ENCODE assay signal across 18 cellular contexts in genomic region chr2:46971914-46972313, GRCh38. TPM values are rescaled to one million over a fixed set of nuclear protein-coding genes. Genes with fewer than 3 reads are reported as not detected.
DNase-seq lines count a peak whose midpoint lies in the region; ATAC-seq, FAIRE-seq and TF ChIP-seq lines count a peak whose summit lies in the region.
"Had no signal": no experiment of that assay in that cellular context is flagged by ENCODE, and none has a peak within 500 bp of the region (broad histone marks: within the 10 kb centered on the region; RNA-seq: fewer than 3 reads in every experiment).

No MANE protein-coding gene starts in this region.

- DNase-seq in A549 (ENCODE audit: low read depth in 1 of 2, low spot score in 1 of 2) (no peak), HCEC 1CT (peak; percentile 20), bronchial epithelial cell (ENCODE audit: low read depth) (peak; percentile 67), smooth muscle cell (lab: John Stamatoyannopoulos, UW; ENCODE audit: unreplicated experiment) (no peak), frontal cortex (ENCODE audit: low spot score in 2 of 2) (no peak), kidney tubule cell (ENCODE audit: low spot score) (no peak)
- DNase-seq in activated effector memory CD4-positive, alpha-beta T cell treated with anti-CD3 and anti-CD28 coated beads, Interleukin-2, amount 50 U/mL, for 16 hours, result no peak
- DNase-seq: activated CD4-positive, alpha-beta T cell treated with anti-CD3 and anti-CD28 coated beads, Interleukin-2, amount 10 ng/mL, durations not matched to agents 24 days and 14 days; brain microvascular endothelial cell; Calu3; GM23248; mesenchymal stem cell; MG63; NCI-H1436 treated with DMSO at 0.1 percent for 48 hours; upper lobe of left lung had no signal

- H3K4me2 ChIP-seq in A549 (peak overlapping the region; percentile 68), smooth muscle cell (no peak overlapping the region)

- WGBS in A549 (ENCODE audit: missing lambda C conversion rate), result 52% methylated on average over 4 of the region's 4 CpGs
- 98% methylated on average over 3 of the region's 4 CpGs for WGBS in smooth muscle cell (ENCODE audit: low lambda C conversion rate)

- H3K4me1 ChIP-seq in A549 (peaks cover 64% of the 10 kb centered on the region), mucosa of rectum (ENCODE audit: control insufficient read depth in 2 of 2, insufficient read depth in 2 of 2, low read length in 2 of 2) (peaks cover 31 to 37% of the 10 kb centered on the region in 2 donors), smooth muscle cell (ENCODE audit: low read depth) (peaks cover 3% of the 10 kb centered on the region)

- TF ChIP-seq EP300 in A549 (IDR thresholded peaks at IDR 0.05), result no peak

- TF ChIP-seq CTCF in A549 (IDR thresholded peaks at IDR 0.05) (no peak), bronchial epithelial cell (IDR thresholded peaks at IDR 0.05; ENCODE audit: insufficient read depth, low read length, severe bottlenecking) (no peak), smooth muscle cell (IDR thresholded peaks at IDR 0.05; ENCODE audit: borderline replicate concordance, insufficient read depth, poor library complexity, severe bottlenecking) (no peak)

- H3K27ac ChIP-seq in A549 (peak overlapping the region; percentile 93 to 97), mucosa of rectum (ENCODE audit: low read depth in 2 of 2, low read length in 2 of 2) (peak overlapping the region; percentile 69 to 93), smooth muscle cell (ENCODE audit: low read depth) (no peak overlapping the region)
- H3K27ac ChIP-seq: brain microvascular endothelial cell, GM23248 had no signal

- peaks cover 6% of the 10 kb centered on the region for H3K79me2 ChIP-seq in smooth muscle cell (ENCODE audit: low read depth)

- no peak for TF ChIP-seq POLR2A in A549 (IDR thresholded peaks at IDR 0.05; ENCODE audit: low read length)

- CTCF ChIA-PET in A549 (lab: Yijun Ruan, JAX), result interaction anchor here (1.1 kb wide), 1 partner anchor 293 kb away, joined by 3 read pairs; no protein-coding TSS in a partner anchor

- no peak for FAIRE-seq in A549 (lab: Jason Lieb, UNC)
- FAIRE-seq in bronchial epithelial cell (lab: Jason Lieb, UNC), result no peak
- FAIRE-seq in frontal cortex (lab: Jason Lieb, UNC), result no peak

- H4K20me1 ChIP-seq in smooth muscle cell (ENCODE audit: low read depth), result no peaks in the 10 kb centered on the region

- H3K9me3 ChIP-seq in A549 (no peaks in the 10 kb centered on the region), mucosa of rectum (ENCODE audit: control insufficient read depth in 2 of 2, low read length in 2 of 2) (no peaks in the 10 kb centered on the region), smooth muscle cell (replicated peaks; ENCODE audit: low read depth) (no peaks in the 10 kb centered on the region)
- H3K9me3 ChIP-seq: MG63, prostate gland, upper lobe of left lung had no signal

- no peaks in the 10 kb centered on the region for H3K27me3 ChIP-seq in bronchial epithelial cell (ENCODE audit: control insufficient read depth, insufficient read depth, low read length)
- H3K27me3 ChIP-seq in mucosa of rectum (ENCODE audit: control insufficient read depth in 2 of 2, insufficient read depth in 2 of 2, low read length in 2 of 2), result no peaks in the 10 kb centered on the region
- H3K27me3 ChIP-seq in smooth muscle cell (ENCODE audit: low read depth), result no peaks in the 10 kb centered on the region
- H3K27me3 ChIP-seq: brain microvascular endothelial cell, MG63, upper lobe of left lung had no signal

- ATAC-seq in A549, result no peak
- ATAC-seq: activated naive CD4-positive, alpha-beta T cell treated with anti-CD3 and anti-CD28 coated beads, Interleukin-2, amount 50 U/mL, for 72 hours had no signal

- no peak for TF ChIP-seq RAD21 in A549 (conservative IDR thresholded peaks at IDR 0.05 in 1 of 2, IDR thresholded peaks at IDR 0.05 in 1 of 2)

- H3K9ac ChIP-seq in mucosa of rectum (ENCODE audit: low read depth in 1 of 2, low read length in 2 of 2), result no peak overlapping the region
- H3K9ac ChIP-seq in smooth muscle cell (ENCODE audit: low read depth), result no peak overlapping the region
- H3K9ac ChIP-seq: GM23248 had no signal

- no peak overlapping the region for H3K4me3 ChIP-seq in A549
- H3K4me3 ChIP-seq in bronchial epithelial cell (ENCODE audit: low read depth, low read length), result no peak overlapping the region
- no peak overlapping the region for H3K4me3 ChIP-seq in mucosa of rectum (ENCODE audit: low read length in 2 of 2)
- H3K4me3 ChIP-seq in smooth muscle cell, result no peak overlapping the region
- H3K4me3 ChIP-seq: GM23248, MG63, prostate gland, upper lobe of left lung had no signal

- POLR2A ChIA-PET in A549 (lab: Yijun Ruan, JAX), result interaction anchor here (0.7 kb wide), 1 partner anchor 110 kb away, joined by 3 read pairs; no protein-coding TSS in a partner anchor

- H3F3A ChIP-seq in smooth muscle cell (ENCODE audit: low read depth), result peaks cover 13% of the 10 kb centered on the region

- H2AFZ ChIP-seq in smooth muscle cell (ENCODE audit: low read depth), result no peak overlapping the region
- H2AFZ ChIP-seq: GM23248 had no signal

- no peaks in the 10 kb centered on the region for H3K36me3 ChIP-seq in bronchial epithelial cell (ENCODE audit: control insufficient read depth, insufficient read depth, low read length)
- H3K36me3 ChIP-seq in mucosa of rectum (ENCODE audit: control insufficient read depth in 2 of 2, insufficient read depth in 2 of 2, low read length in 2 of 2), result peaks cover 3 to 4% of the 10 kb centered on the region in 2 donors
- H3K36me3 ChIP-seq in smooth muscle cell (ENCODE audit: low read depth), result no peaks in the 10 kb centered on the region
- H3K36me3 ChIP-seq: prostate gland had no signal

TF ChIP-seq in A549, 52 proteins besides CTCF, POLR2A, EP300 and RAD21:
- TF ChIP-seq MAFK (IDR thresholded peaks at IDR 0.05; ENCODE audit: partially characterized antibody) (peak; percentile 3), HDAC2 (IDR thresholded peaks at IDR 0.05) (no peak), RARB (CRISPR knock-in tag; IDR thresholded peaks at IDR 0.05) (no peak), CEBPB (IDR thresholded peaks at IDR 0.05) (no peak), ZC3H11A (IDR thresholded peaks at IDR 0.05) (no peak), ZNF302 (CRISPR knock-in tag; IDR thresholded peaks at IDR 0.05) (no peak), JUNB (IDR thresholded peaks at IDR 0.05) (no peak), CHD4 (IDR thresholded peaks at IDR 0.05; ENCODE audit: borderline replicate concordance) (no peak)
TF ChIP-seq in A549: peak in this region for 1.

RNA-seq across cellular contexts. Expression of gene TTC7A, which starts 30.9 kb away (rescaled TPM):
- polyA plus RNA-seq in A549 (2011; rRNA removed) (17.3 and 19.6 TPM in 2 replicates), A549 (2017; fragmentation: RNase III; extraction: RNeasy Plus Mini Kit Qiagen cat#74134 plus additional on column Dnase treatment) (30.7 to 31.4 TPM (median 31.3 TPM) in 3 replicates), smooth muscle cell (10.1 and 12.8 TPM in 2 replicates)
- polyA plus RNA-seq in A549 (2012; cell fraction: cytosol; rRNA removed), result 34.9 and 40.3 TPM in 2 replicates
- 92.4 and 101 TPM in 2 replicates for polyA plus RNA-seq in A549 (2012; cell fraction: nucleus; rRNA removed)
- polyA minus RNA-seq in A549 (2011; rRNA and poly(A)+ RNA removed), result 16.7 and 28.0 TPM in 2 replicates
- total RNA-seq in bronchial epithelial cell (12.3 and 16.1 TPM in 2 replicates), smooth muscle cell (10.2 and 10.6 TPM in 2 replicates), frontal cortex (4.5 TPM)

RNA-seq across cellular contexts. Expression of gene MCFD2, which starts 56.3 kb away (rescaled TPM):
- polyA plus RNA-seq in A549 (2011; rRNA removed) (172 and 210 TPM in 2 replicates), A549 (2017; fragmentation: RNase III; extraction: RNeasy Plus Mini Kit Qiagen cat#74134 plus additional on column Dnase treatment) (118 to 125 TPM (median 120 TPM) in 3 replicates), smooth muscle cell (100 and 107 TPM in 2 replicates)
- polyA plus RNA-seq in A549 (2012; cell fraction: cytosol; rRNA removed), result 51.2 and 61.9 TPM in 2 replicates
- polyA plus RNA-seq in A549 (2012; cell fraction: nucleus; rRNA removed), result 35.2 and 36.7 TPM in 2 replicates
- 90.0 and 90.1 TPM in 2 replicates for polyA minus RNA-seq in A549 (2011; rRNA and poly(A)+ RNA removed)
- total RNA-seq in bronchial epithelial cell (71.9 and 105 TPM in 2 replicates), smooth muscle cell (167 and 232 TPM in 2 replicates), frontal cortex (42.4 TPM)

Comparison
In these comparisons a context has a peak if more than half of its experiments do, and no peak if none do; other contexts are left out.
1. DNase-seq: peak in HCEC 1CT (single experiment) and bronchial epithelial cell (single experiment); none in A549 (0 of 2), smooth muscle cell (single experiment), frontal cortex (0 of 2), kidney tubule cell (single experiment) and activated effector memory CD4-positive, alpha-beta T cell treated with anti-CD3 and anti-CD28 coated beads, Interleukin-2, amount 50 U/mL, for 16 hours (single experiment).